Comparison of ENCODE assay signal across 16 cellular contexts in the genomic region with DNA sequence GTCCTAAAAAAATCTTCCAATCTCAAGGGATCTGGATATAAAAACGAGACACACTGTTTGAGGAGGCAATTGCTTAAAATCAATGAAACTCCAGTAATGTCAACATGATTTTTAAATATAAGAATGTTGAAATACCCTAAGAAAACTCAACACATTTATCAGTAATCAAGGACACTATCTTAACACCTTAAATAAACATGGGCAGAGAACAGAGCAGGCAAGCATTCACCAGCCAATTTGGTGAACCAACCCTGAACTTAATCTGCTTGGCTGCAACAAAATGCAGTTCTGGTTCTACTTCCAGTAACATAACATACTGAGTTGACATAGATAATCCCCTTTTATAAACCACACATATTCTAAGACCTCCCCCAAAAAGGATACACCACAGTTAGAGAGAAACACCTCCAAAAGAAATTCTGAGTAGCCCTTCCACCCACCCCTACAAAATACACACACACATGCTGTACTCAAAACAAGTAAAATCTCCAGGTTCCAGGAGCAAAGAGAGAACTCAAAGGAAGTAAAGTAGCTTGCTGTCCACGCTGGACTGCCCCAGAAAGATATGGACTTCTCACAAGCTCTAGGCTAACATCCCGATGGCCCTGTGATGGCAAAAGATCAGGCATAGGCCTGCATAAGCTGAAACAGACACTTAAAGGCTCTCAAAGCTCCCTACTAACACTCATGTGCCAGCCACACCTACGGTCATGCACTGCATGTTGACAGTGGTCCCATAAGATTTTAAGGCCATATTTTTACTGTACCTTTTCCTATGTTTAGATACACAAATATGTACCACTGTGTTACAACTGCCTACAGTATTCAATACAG. TPM values are rescaled to one million over a fixed set of nuclear protein-coding genes. Genes with fewer than 3 reads are reported as not detected.
DNase-seq lines count a peak whose midpoint lies in the region; ATAC-seq, FAIRE-seq and TF ChIP-seq lines count a peak whose summit lies in the region.
"Had no signal": no experiment of that assay in that cellular context is flagged by ENCODE, and none has a peak within 500 bp of the region (broad histone marks: within the 10 kb centered on the region; RNA-seq: fewer than 3 reads in every experiment).

No MANE protein-coding gene starts in this region.

- H3K9me3 Mint-ChIP-seq in CD4-positive, alpha-beta T cell = no peaks in the 10 kb centered on the region
- H3K9me3 Mint-ChIP-seq in HFFc6 = no peaks in the 10 kb centered on the region
- H3K9me3 Mint-ChIP-seq in activated CD8-positive, alpha-beta memory T cell treated with anti-CD3 and anti-CD28 coated beads, Interleukin-2, amount 10 ng/mL, durations not matched to agents 7 days and 5 days (ENCODE audit: low read depth) = no peaks in the 10 kb centered on the region
- H3K9me3 Mint-ChIP-seq: CD8-positive, alpha-beta memory T cell; effector memory CD8-positive, alpha-beta T cell; T-helper 1 cell treated with Interleukin-12 subunit alpha and Interleukin-12 subunit beta and Interleukin-4 antibody, amounts not matched to agents 30 μg/mL and 1 μg/mL, for 36 hours had no signal

- FAIRE-seq in pancreas (lab: Jason Lieb, UNC) = no peak
- FAIRE-seq: frontal cortex had no signal

- no peak overlapping the region for H3K4me3 ChIP-seq in pancreas
- H3K4me3 ChIP-seq: transverse colon had no signal

- intact Hi-C loops in CD4-positive, alpha-beta T cell (cut with DNase I, micrococcal nuclease) = loop anchor here in 1 of 2 experiments (2.0 to 10.0 kb wide), 3 partner anchors 30 to 520 kb away; a partner anchor contains a TSS
- intact Hi-C loops in pancreas (cut with DNase I) = no loop called here

- H3K9me3 ChIP-seq in CD4-positive, alpha-beta T cell (ENCODE audit: control insufficient read depth, low read length) = no peaks in the 10 kb centered on the region
- no peaks in the 10 kb centered on the region for H3K9me3 ChIP-seq in pancreas
- H3K9me3 ChIP-seq: transverse colon had no signal

- no peak for DNase-seq in CD4-positive, alpha-beta T cell
- DNase-seq in HFFc6 (no peak), epithelial cell of prostate (ENCODE audit: low read depth, low spot score) (no peak), pancreas (no peak), HT-29 (ENCODE audit: low spot score) (no peak), globus pallidus (ENCODE audit: low spot score) (no peak)
- DNase-seq in activated CD8-positive, alpha-beta memory T cell treated with anti-CD3 and anti-CD28 coated beads, Interleukin-2, amount 10 ng/mL, durations not matched to agents 7 days and 5 days = no peak
- DNase-seq: activated T-cell treated with anti-CD3 and anti-CD28 coated beads, Interleukin-2, amount 50 U/mL, for 48 hours; CD8-positive, alpha-beta memory T cell; effector memory CD8-positive, alpha-beta T cell; NCI-H187 treated with DMSO at 0.1 percent for 48 hours; NCI-H526 treated with DMSO at 0.1 percent for 48 hours; stimulated activated CD4-positive, alpha-beta T cell treated with anti-CD3 and anti-CD28 coated beads, Interleukin-1b, Interleukin-23, amount 100 ng/mL, for 48 hours; transverse colon had no signal

- TF ChIP-seq CTCF in CD4-positive, alpha-beta T cell (IDR thresholded peaks at IDR 0.05) = no peak
- TF ChIP-seq CTCF in HFFc6 (IDR thresholded peaks at IDR 0.05) (no peak), pancreas (IDR thresholded peaks at IDR 0.05) (no peak)

- no peak for ATAC-seq in CD4-positive, alpha-beta T cell (ENCODE audit: poor library complexity)
- ATAC-seq in pancreas = peak; percentile 71 to 87 (median 80)
- ATAC-seq in activated CD8-positive, alpha-beta memory T cell treated with anti-CD3 and anti-CD28 coated beads, Interleukin-2, amount 10 ng/mL, durations not matched to agents 7 days and 5 days = no peak
- ATAC-seq: effector memory CD8-positive, alpha-beta T cell had no signal

- POLR2A ChIA-PET in CD4-positive, alpha-beta T cell (lab: Charles Lee) = interaction anchor here (1.6 kb wide), 1 partner anchor 31 kb away, joined by 9 read pairs; a partner anchor contains a TSS

- H3K4me3 Mint-ChIP-seq in CD4-positive, alpha-beta T cell = no peak overlapping the region
- H3K4me3 Mint-ChIP-seq in HFFc6 = no peak overlapping the region
- no peak overlapping the region for H3K4me3 Mint-ChIP-seq in activated CD8-positive, alpha-beta memory T cell treated with anti-CD3 and anti-CD28 coated beads, Interleukin-2, amount 10 ng/mL, durations not matched to agents 7 days and 5 days
- H3K4me3 Mint-ChIP-seq: effector memory CD8-positive, alpha-beta T cell; T-helper 1 cell treated with Interleukin-12 subunit alpha and Interleukin-12 subunit beta and Interleukin-4 antibody, amounts not matched to agents 30 μg/mL and 1 μg/mL, for 36 hours had no signal

- peak overlapping the region; percentile 2 for H3K27ac Mint-ChIP-seq in CD4-positive, alpha-beta T cell
- peak overlapping the region; percentile 9; the same call in 1 of the 2 replicates for H3K27ac Mint-ChIP-seq in HFFc6
- H3K27ac Mint-ChIP-seq in activated CD8-positive, alpha-beta memory T cell treated with anti-CD3 and anti-CD28 coated beads, Interleukin-2, amount 10 ng/mL, durations not matched to agents 7 days and 5 days = no peak overlapping the region
- H3K27ac Mint-ChIP-seq: T-helper 1 cell treated with Interleukin-12 subunit alpha and Interleukin-12 subunit beta and Interleukin-4 antibody, amounts not matched to agents 30 μg/mL and 1 μg/mL, for 36 hours had no signal

- H3K27me3 ChIP-seq in CD4-positive, alpha-beta T cell (ENCODE audit: control insufficient read depth, insufficient read depth, low read length) = no peaks in the 10 kb centered on the region
- no peaks in the 10 kb centered on the region for H3K27me3 ChIP-seq in pancreas
- H3K27me3 ChIP-seq: transverse colon had no signal

- H3K36me3 ChIP-seq in pancreas = peaks cover 0 to 5% (median 0%) of the 10 kb centered on the region in 3 donors

- 26 to 29% methylated on average over 4 of the region's 4 CpGs for WGBS in pancreas, 2 donors

- H3K4me1 Mint-ChIP-seq in CD4-positive, alpha-beta T cell (ENCODE audit: low read depth) = peaks cover 42% of the 10 kb centered on the region
- peaks cover 51% of the 10 kb centered on the region for H3K4me1 Mint-ChIP-seq in HFFc6 (ENCODE audit: low read depth)
- H3K4me1 Mint-ChIP-seq in activated CD8-positive, alpha-beta memory T cell treated with anti-CD3 and anti-CD28 coated beads, Interleukin-2, amount 10 ng/mL, durations not matched to agents 7 days and 5 days = peaks cover 16% of the 10 kb centered on the region

- no peak overlapping the region for H3K27ac ChIP-seq in CD4-positive, alpha-beta T cell (ENCODE audit: low read depth, low read length)
- H3K27ac ChIP-seq in epithelial cell of prostate = peak overlapping the region; percentile 32
- peak overlapping the region in 2 of 4 donors; percentile 57 to 63 for H3K27ac ChIP-seq in pancreas
- H3K27ac ChIP-seq: transverse colon had no signal

- H3K27me3 Mint-ChIP-seq in CD4-positive, alpha-beta T cell = no peaks in the 10 kb centered on the region
- no peaks in the 10 kb centered on the region for H3K27me3 Mint-ChIP-seq in HFFc6 (ENCODE audit: insufficient read depth)
- H3K27me3 Mint-ChIP-seq in activated CD8-positive, alpha-beta memory T cell treated with anti-CD3 and anti-CD28 coated beads, Interleukin-2, amount 10 ng/mL, durations not matched to agents 7 days and 5 days = no peaks in the 10 kb centered on the region
- H3K27me3 Mint-ChIP-seq: CD8-positive, alpha-beta memory T cell; effector memory CD8-positive, alpha-beta T cell had no signal

- CTCF ChIA-PET in CD4-positive, alpha-beta T cell (lab: Charles Lee) = no interaction called here
- CTCF ChIA-PET in activated CD8-positive, alpha-beta memory T cell treated with anti-CD3 and anti-CD28 coated beads, Interleukin-2, amount 10 ng/mL, durations not matched to agents 7 days and 5 days (lab: Charles Lee) = no interaction called here

- H3K4me1 ChIP-seq in pancreas = peaks cover 16 to 21% (median 21%) of the 10 kb centered on the region in 3 donors

- H3K36me3 Mint-ChIP-seq in CD4-positive, alpha-beta T cell (ENCODE audit: low read depth) = peaks cover 65% of the 10 kb centered on the region
- peaks cover 11% of the 10 kb centered on the region for H3K36me3 Mint-ChIP-seq in HFFc6 (ENCODE audit: low read depth)
- peaks cover 21% of the 10 kb centered on the region for H3K36me3 Mint-ChIP-seq in activated CD8-positive, alpha-beta memory T cell treated with anti-CD3 and anti-CD28 coated beads, Interleukin-2, amount 10 ng/mL, durations not matched to agents 7 days and 5 days

RNA-seq across cellular contexts. Expression of a gene that starts 30.5 kb away (rescaled TPM):
- total RNA-seq in CD4-positive, alpha-beta T cell = 100 to 1,000 TPM; 104 to 119 TPM
- total RNA-seq in HFFc6 (2021; fragmentation: NEBNext Ultra II Directional; extraction: Animal tissue kit (Norgen Biotek cat#: 25700)) = 10 to 100 TPM; 21.6 to 30.1 (median 26.4) TPM
- total RNA-seq in pancreas = 10 to 100 TPM; 13.0 to 31.7 (median 18.4) TPM
- polyA plus RNA-seq in pancreas = 1 to 10 TPM; 5.5 to 7.1 TPM
- total RNA-seq in activated CD8-positive, alpha-beta memory T cell treated with anti-CD3 and anti-CD28 coated beads, Interleukin-2, amount 10 ng/mL, durations not matched to agents 7 days and 5 days = 10 to 100 TPM; 35.8 to 39.6 TPM
- 33.9 and 56.1 TPM in 2 replicates for total RNA-seq in HT-29 (2014; rRNA removed; shearing (Covaris generic))

Comparison
In these comparisons a context has a peak if more than half of its experiments do, and no peak if none do; other contexts are left out.
1. ATAC-seq: peak in pancreas (4 of 4); none in CD4-positive, alpha-beta T cell (single experiment) and activated CD8-positive, alpha-beta memory T cell treated with anti-CD3 and anti-CD28 coated beads, Interleukin-2, amount 10 ng/mL, durations not matched to agents 7 days and 5 days (single experiment).